In genomic region chr11:67271212-67271547, GRCh38 we compare ENCODE assay signal across 9 cellular contexts. TPM values are rescaled to one million over a fixed set of nuclear protein-coding genes. Genes with fewer than 3 reads are reported as not detected.
A peak's percentile ranks its signal among the peaks of the same experiment; 100 is the strongest.
DNase-seq lines count a peak whose midpoint lies in the region; ATAC-seq, FAIRE-seq and TF ChIP-seq lines count a peak whose summit lies in the region.
"Had no signal": no experiment of that assay in that cellular context is flagged by ENCODE, and none has a peak within 500 bp of the region (broad histone marks: within the 10 kb centered on the region; RNA-seq: fewer than 3 reads in every experiment).

No MANE protein-coding gene starts in this region.

- H4K20me1 ChIP-seq in keratinocyte (ENCODE audit: control insufficient read depth, extremely low read depth, insufficient read depth, low read length), result peaks cover 14% of the 10 kb centered on the region

- dilution Hi-C loops in keratinocyte (cut with MboI; ENCODE audit: extremely low pct_ligation_motif_present, low sequenced_read_pairs), result no loop called here

- no peak for TF ChIP-seq EP300 in suprapubic skin (IDR thresholded peaks at IDR 0.05)

- H3K27ac ChIP-seq in keratinocyte (ENCODE audit: control insufficient read depth, insufficient read depth, low read length), result no peak overlapping the region
- H3K27ac ChIP-seq in suprapubic skin, result peak overlapping the region; percentile 63

- H3K9me3 ChIP-seq in keratinocyte (ENCODE audit: control insufficient read depth, low read depth, low read length), result no peaks in the 10 kb centered on the region
- no peaks in the 10 kb centered on the region for H3K9me3 ChIP-seq in suprapubic skin

- intact Hi-C loops in activated CD4-positive, alpha-beta memory T cell treated with anti-CD3 and anti-CD28 coated beads for 36 hours (cut with micrococcal nuclease), result loop anchor here (1.0 to 5.0 kb wide), 3 partner anchors 17 to 236 kb away; partner anchors contain the start of genes CDK2AP2 and PITPNM1

- peaks cover 2% of the 10 kb centered on the region for H3K9me1 ChIP-seq in keratinocyte (ENCODE audit: control insufficient read depth, extremely low read depth, insufficient read depth, low read length)

- H3K36me3 Mint-ChIP-seq in activated T-cell treated with anti-CD3 and anti-CD28 coated beads, Interleukin-2, amount 50 U/mL, for 24 hours (ENCODE audit: low read depth), result peaks cover 92% of the 10 kb centered on the region
- H3K36me3 Mint-ChIP-seq in activated CD4-positive, alpha-beta memory T cell treated with anti-CD3 and anti-CD28 coated beads for 36 hours, result peaks cover 66% of the 10 kb centered on the region

- H3K27me3 ChIP-seq in keratinocyte (ENCODE audit: control insufficient read depth, extremely low read depth, insufficient read depth, low read length) (no peaks in the 10 kb centered on the region), suprapubic skin (no peaks in the 10 kb centered on the region)

- peak overlapping the region; percentile 85 for H3K4me2 ChIP-seq in keratinocyte (ENCODE audit: control insufficient read depth, extremely low read depth, insufficient read depth, low read depth, low read length)

- peak overlapping the region; percentile 95 for H3K4me3 Mint-ChIP-seq in activated T-cell treated with anti-CD3 and anti-CD28 coated beads, Interleukin-2, amount 50 U/mL, for 24 hours
- peak overlapping the region; percentile 98 for H3K4me3 Mint-ChIP-seq in activated CD4-positive, alpha-beta memory T cell treated with anti-CD3 and anti-CD28 coated beads for 36 hours

- H3K36me3 ChIP-seq in keratinocyte (ENCODE audit: control insufficient read depth in 2 of 2, extremely low read depth in 1 of 2, insufficient read depth in 2 of 2, low read length in 2 of 2), result peaks cover 11 to 29% of the 10 kb centered on the region in 2 experiments
- no peaks in the 10 kb centered on the region for H3K36me3 ChIP-seq in suprapubic skin

- H3K4me3 ChIP-seq in keratinocyte (ENCODE audit: control insufficient read depth in 2 of 3, extremely low read depth in 1 of 3, insufficient read depth in 2 of 3, low read depth in 1 of 3, low read length in 3 of 3), result no peak overlapping the region
- H3K4me3 ChIP-seq in suprapubic skin, result peak overlapping the region; percentile 95

- no peak for DNase-seq in activated T-cell treated with anti-CD3 and anti-CD28 coated beads, Interleukin-2, amount 50 U/mL, for 24 hours
- DNase-seq in activated T-cell treated with anti-CD3 and anti-CD28 coated beads, Interleukin-2, amount 50 U/mL, for 48 hours, result no peak
- DNase-seq in activated CD4-positive, alpha-beta memory T cell treated with anti-CD3 and anti-CD28 coated beads for 36 hours, result no peak
- DNase-seq in keratinocyte (ENCODE audit: low read depth, low spot score), result no peak
- no peak for DNase-seq in suprapubic skin (ENCODE audit: low spot score in 2 of 2)
- DNase-seq in effector CD8-positive, alpha-beta T cell (lab: John Stamatoyannopoulos, UW), result no peak

- no peak for TF ChIP-seq CTCF in keratinocyte (optimal IDR thresholded peaks at IDR 0.05 in 1 of 3, IDR thresholded peaks at IDR 0.05 in 1 of 3, conservative IDR thresholded peaks at IDR 0.05 in 1 of 3; ENCODE audit: extremely low read depth in 1 of 3, insufficient read depth in 2 of 3, low read length in 3 of 3)
- TF ChIP-seq CTCF in suprapubic skin (IDR thresholded peaks at IDR 0.05), result no peak

- no peak overlapping the region for H3K9ac ChIP-seq in keratinocyte (ENCODE audit: control insufficient read depth, extremely low read depth, insufficient read depth, low read length)

- peaks cover 45% of the 10 kb centered on the region for H3K4me1 ChIP-seq in keratinocyte (ENCODE audit: control insufficient read depth, extremely low read depth, insufficient read depth, low read length)
- peaks cover 93% of the 10 kb centered on the region for H3K4me1 ChIP-seq in suprapubic skin

- H3K27ac Mint-ChIP-seq in activated T-cell treated with anti-CD3 and anti-CD28 coated beads, Interleukin-2, amount 50 U/mL, for 24 hours, result peak overlapping the region; percentile 99
- peak overlapping the region; percentile 100 for H3K27ac Mint-ChIP-seq in activated CD4-positive, alpha-beta memory T cell treated with anti-CD3 and anti-CD28 coated beads for 36 hours

- no peak overlapping the region for H2AFZ ChIP-seq in keratinocyte (ENCODE audit: control insufficient read depth, low read length)

- peaks cover 92% of the 10 kb centered on the region for H3K79me2 ChIP-seq in keratinocyte (ENCODE audit: control insufficient read depth, insufficient read depth, low read length)

- H3K4me1 Mint-ChIP-seq in activated T-cell treated with anti-CD3 and anti-CD28 coated beads, Interleukin-2, amount 50 U/mL, for 24 hours (ENCODE audit: low read depth), result peaks cover 84% of the 10 kb centered on the region
- H3K4me1 Mint-ChIP-seq in activated CD4-positive, alpha-beta memory T cell treated with anti-CD3 and anti-CD28 coated beads for 36 hours (ENCODE audit: low read depth), result peaks cover 76% of the 10 kb centered on the region

- no peaks in the 10 kb centered on the region for H3K27me3 Mint-ChIP-seq in activated T-cell treated with anti-CD3 and anti-CD28 coated beads, Interleukin-2, amount 50 U/mL, for 24 hours
- H3K27me3 Mint-ChIP-seq in activated CD4-positive, alpha-beta memory T cell treated with anti-CD3 and anti-CD28 coated beads for 36 hours, result no peaks in the 10 kb centered on the region

- CTCF ChIA-PET in activated CD4-positive, alpha-beta memory T cell treated with anti-CD3 and anti-CD28 coated beads for 36 hours (lab: Charles Lee), result interaction anchor here (1.2 to 3.8 kb wide), 7 partner anchors 9 to 111 kb away, joined by 3 to 22 read pairs (median 15); partner anchors contain the start of genes ANKRD13D, POLD4 and SSH3

- no peak for TF ChIP-seq POLR2A in suprapubic skin (IDR thresholded peaks at IDR 0.05)

- no peaks in the 10 kb centered on the region for H3K9me3 Mint-ChIP-seq in activated T-cell treated with anti-CD3 and anti-CD28 coated beads, Interleukin-2, amount 50 U/mL, for 24 hours
- no peaks in the 10 kb centered on the region for H3K9me3 Mint-ChIP-seq in activated CD4-positive, alpha-beta memory T cell treated with anti-CD3 and anti-CD28 coated beads for 36 hours

- POLR2A ChIA-PET in activated CD4-positive, alpha-beta memory T cell treated with anti-CD3 and anti-CD28 coated beads for 36 hours (lab: Charles Lee), result interaction anchor here (0.7 to 7.8 kb wide), 7 partner anchors 10 to 166 kb away, joined by 3 to 72 read pairs (median 6); partner anchors contain the start of genes ANKRD13D and PTPRCAP

- ATAC-seq in HG03175 (IDR thresholded peaks at IDR 0.05; ENCODE audit: unreplicated experiment) (no peak), HG02970 (IDR thresholded peaks at IDR 0.05; ENCODE audit: low FRiP score, unreplicated experiment) (no peak)

- no peak for FAIRE-seq in keratinocyte (lab: Jason Lieb, UNC)
- FAIRE-seq: astrocyte had no signal

- 74% methylated on average over 6 of the region's 6 CpGs for WGBS in suprapubic skin

RNA-seq across cellular contexts. Expression of gene GRK2, which starts 4.9 kb away (rescaled TPM):
- total RNA-seq in activated CD4-positive, alpha-beta memory T cell treated with anti-CD3 and anti-CD28 coated beads for 36 hours, result 100 to 1,000 TPM; 273 to 279 TPM
- 21.1 to 29.2 TPM (median 23.3 TPM) in 3 replicates for polyA plus RNA-seq in keratinocyte
- 72.4 TPM for polyA plus RNA-seq in keratinocyte (2011; ENCODE audit: low read depth)
- polyA plus RNA-seq in keratinocyte (2011; cell fraction: cytosol; rRNA removed), result 15.4 and 26.0 TPM in 2 replicates
- polyA plus RNA-seq in keratinocyte (2011; cell fraction: nucleus; rRNA removed), result 38.5 and 51.4 TPM in 2 replicates
- 26.4 and 42.3 TPM in 2 replicates for polyA plus RNA-seq in keratinocyte (2012; ENCODE audit: low replicate concordance)
- 28.1 to 136 TPM (median 33.8 TPM) in 3 replicates for polyA minus RNA-seq in keratinocyte
- polyA minus RNA-seq in keratinocyte (2011; cell fraction: cytosol; rRNA and poly(A)+ RNA removed), result 62.0 TPM
- 26.1 and 27.0 TPM in 2 replicates for polyA minus RNA-seq in keratinocyte (2011; cell fraction: nucleus; rRNA and poly(A)+ RNA removed)
- total RNA-seq in suprapubic skin, result 100 to 1,000 TPM in 2 of 4 donors, 10 to 100 TPM in 2; 84.3 to 157 (median 105) TPM

RNA-seq across cellular contexts. Expression of gene ANKRD13D, which starts 17.9 kb away (rescaled TPM):
- total RNA-seq in activated CD4-positive, alpha-beta memory T cell treated with anti-CD3 and anti-CD28 coated beads for 36 hours, result 10 to 100 TPM; 85.9 to 89.4 TPM
- 18.1 to 40.1 TPM (median 25.0 TPM) in 3 replicates for polyA plus RNA-seq in keratinocyte
- 26.3 TPM for polyA plus RNA-seq in keratinocyte (2011; ENCODE audit: low read depth)
- 11.4 and 22.0 TPM in 2 replicates for polyA plus RNA-seq in keratinocyte (2011; cell fraction: cytosol; rRNA removed)
- polyA plus RNA-seq in keratinocyte (2011; cell fraction: nucleus; rRNA removed), result 58.2 and 67.9 TPM in 2 replicates
- polyA plus RNA-seq in keratinocyte (2012; ENCODE audit: low replicate concordance), result 16.9 and 35.5 TPM in 2 replicates
- polyA minus RNA-seq in keratinocyte, result 18.7 to 32.6 TPM (median 20.1 TPM) in 3 replicates
- 17.8 TPM for polyA minus RNA-seq in keratinocyte (2011; cell fraction: cytosol; rRNA and poly(A)+ RNA removed)
- polyA minus RNA-seq in keratinocyte (2011; cell fraction: nucleus; rRNA and poly(A)+ RNA removed), result 29.3 and 30.3 TPM in 2 replicates
- total RNA-seq in suprapubic skin, result 100 to 1,000 TPM in 1 of 4 donors, 10 to 100 TPM in 3; 55.7 to 154 (median 77.2) TPM

RNA-seq across cellular contexts. Expression of gene SSH3, which starts 32.1 kb away (rescaled TPM):
- 10 to 100 TPM; 14.9 to 19.4 TPM for total RNA-seq in activated CD4-positive, alpha-beta memory T cell treated with anti-CD3 and anti-CD28 coated beads for 36 hours
- 20.5 to 39.2 TPM (median 24.8 TPM) in 3 replicates for polyA plus RNA-seq in keratinocyte
- 11.2 TPM for polyA plus RNA-seq in keratinocyte (2011; ENCODE audit: low read depth)
- polyA plus RNA-seq in keratinocyte (2011; cell fraction: cytosol; rRNA removed), result 12.1 and 25.9 TPM in 2 replicates
- polyA plus RNA-seq in keratinocyte (2011; cell fraction: nucleus; rRNA removed), result 55.6 and 73.3 TPM in 2 replicates
- 42.9 and 52.4 TPM in 2 replicates for polyA plus RNA-seq in keratinocyte (2012; ENCODE audit: low replicate concordance)
- 22.4 to 37.8 TPM (median 30.0 TPM) in 3 replicates for polyA minus RNA-seq in keratinocyte
- 49.9 TPM for polyA minus RNA-seq in keratinocyte (2011; cell fraction: cytosol; rRNA and poly(A)+ RNA removed)
- polyA minus RNA-seq in keratinocyte (2011; cell fraction: nucleus; rRNA and poly(A)+ RNA removed), result 29.0 and 32.8 TPM in 2 replicates
- total RNA-seq in suprapubic skin, result 100 to 1,000 TPM in 1 of 4 donors, 10 to 100 TPM in 3; 49.4 to 107 (median 63.9) TPM
